8 cellular contexts compared by ENCODE assay signal in genomic region chr12:132887513-132888341, GRCh38. TPM values are rescaled to one million over a fixed set of nuclear protein-coding genes. Genes with fewer than 3 reads are reported as not detected.
DNase-seq lines count a peak whose midpoint lies in the region; ATAC-seq and TF ChIP-seq lines count a peak whose summit lies in the region.

TSS of gene CHFR (minus strand) at chr12:132887605. CDS start at chr12:132887328, 277 bp downstream.

- H4K20me1 ChIP-seq in OCI-LY1 (ENCODE audit: insufficient read depth, low read length), result no peaks in the 10 kb centered on the region

- H3K27me3 ChIP-seq in CD4-positive, alpha-beta memory T cell (ENCODE audit: insufficient read depth, low read length), result no peaks in the 10 kb centered on the region
- no peaks in the 10 kb centered on the region for H3K27me3 ChIP-seq in OCI-LY1 (ENCODE audit: insufficient read depth, low read length)

- peak within 1 kb of the TSS; percentile 80 to 95 for H3K4me3 ChIP-seq in CD4-positive, alpha-beta memory T cell (ENCODE audit: low read length in 2 of 2)
- H3K4me3 ChIP-seq in OCI-LY1 (ENCODE audit: low read depth, low read length, poor library complexity, severe bottlenecking) (peak within 1 kb of the TSS; percentile 99), epithelial cell of proximal tubule (ENCODE audit: low read depth, low read length) (peak within 1 kb of the TSS; percentile 90), mucosa of descending colon (peak within 1 kb of the TSS; percentile 57)

- peaks cover 10 to 31% of the 10 kb centered on the region in 2 donors for H3K36me3 Mint-ChIP-seq in CD4-positive, alpha-beta memory T cell
- H3K36me3 Mint-ChIP-seq in activated T-cell treated with anti-CD3 and anti-CD28 coated beads, Interleukin-2, amount 50 U/mL, for 24 hours (ENCODE audit: low read depth), result peaks cover 47% of the 10 kb centered on the region

- H3K4me3 Mint-ChIP-seq in CD4-positive, alpha-beta memory T cell, result peak within 1 kb of the TSS; percentile 95 to 99 (median 98)
- H3K4me3 Mint-ChIP-seq in activated T-cell treated with anti-CD3 and anti-CD28 coated beads, Interleukin-2, amount 50 U/mL, for 24 hours, result peak within 1 kb of the TSS; percentile 99

- no peaks in the 10 kb centered on the region for H3K9me2 ChIP-seq in OCI-LY1 (ENCODE audit: low read depth, low read length)

- peak; percentile 93 to 97 (median 96) for DNase-seq in CD4-positive, alpha-beta memory T cell
- DNase-seq in HS-5 (ENCODE audit: low read depth) (peak; percentile 78), epithelial cell of proximal tubule (ENCODE audit: low read depth) (peak; percentile 76), mucosa of descending colon (peak; percentile 97 to 99 (median 97))
- DNase-seq in activated T-cell treated with anti-CD3 and anti-CD28 coated beads, Interleukin-2, amount 50 U/mL, for 24 hours, result peak; percentile 94
- DNase-seq in stimulated activated CD8-positive, alpha-beta memory T cell treated with anti-CD3 and anti-CD28 coated beads, Interleukin-4, amount 100 ng/mL, for 1 hour (ENCODE audit: low read depth in 2 of 2, low spot score in 1 of 2), result peak; percentile 88

- no peak within 1 kb of the TSS for H2AFZ ChIP-seq in OCI-LY1 (ENCODE audit: low read length)

- CTCF ChIA-PET in CD4-positive, alpha-beta memory T cell (lab: Charles Lee; ENCODE audit: partially characterized antibody), result interaction anchor here (1.0 kb wide), 1 partner anchor 17 kb away, joined by 5 read pairs; no protein-coding TSS in a partner anchor

- H3K4me1 ChIP-seq in CD4-positive, alpha-beta memory T cell (ENCODE audit: insufficient read depth, low read length), result peaks cover 24% of the 10 kb centered on the region
- H3K4me1 ChIP-seq in OCI-LY1 (ENCODE audit: insufficient read depth, low read length, severe bottlenecking) (peaks cover 12% of the 10 kb centered on the region), mucosa of descending colon (ENCODE audit: low read depth) (no peaks in the 10 kb centered on the region)

- no peaks in the 10 kb centered on the region for H3F3A ChIP-seq in OCI-LY1 (ENCODE audit: insufficient read depth, low read length)

- peaks cover 0 to 2% (median 0%) of the 10 kb centered on the region in 8 donors for H3K9me3 Mint-ChIP-seq in CD4-positive, alpha-beta memory T cell
- H3K9me3 Mint-ChIP-seq in activated T-cell treated with anti-CD3 and anti-CD28 coated beads, Interleukin-2, amount 50 U/mL, for 24 hours, result peaks cover 3% of the 10 kb centered on the region

- POLR2A ChIA-PET in CD4-positive, alpha-beta memory T cell (lab: Charles Lee; ENCODE audit: partially characterized antibody), result interaction anchor here (0.6 to 2.5 kb wide), 15 partner anchors 14 to 243 kb away, joined by 3 to 16 read pairs (median 5); partner anchors contain the start of genes ANKLE2, GOLGA3, PGAM5 and ZNF10

- H3K9me3 ChIP-seq in CD4-positive, alpha-beta memory T cell (ENCODE audit: control insufficient read depth in 1 of 2, low read length in 2 of 2), result no peaks in the 10 kb centered on the region
- H3K9me3 ChIP-seq in OCI-LY1 (ENCODE audit: low read length) (peaks cover 20% of the 10 kb centered on the region), mucosa of descending colon (no peaks in the 10 kb centered on the region)

- ATAC-seq in GM19467 (IDR thresholded peaks at IDR 0.05; ENCODE audit: unreplicated experiment) (peak; percentile 99), mucosa of descending colon (peak; percentile 100)

- 0 out of 2 replicates have a peak, but pooled peaks cover 7% of the 10 kb centered on the region for H3K79me2 ChIP-seq in OCI-LY1 (ENCODE audit: insufficient read depth, low read length)

- H3K27me3 Mint-ChIP-seq in CD4-positive, alpha-beta memory T cell, result no peaks in the 10 kb centered on the region
- no peaks in the 10 kb centered on the region for H3K27me3 Mint-ChIP-seq in activated T-cell treated with anti-CD3 and anti-CD28 coated beads, Interleukin-2, amount 50 U/mL, for 24 hours

- no peaks in the 10 kb centered on the region for H3K36me3 ChIP-seq in CD4-positive, alpha-beta memory T cell (ENCODE audit: insufficient read depth, low read length)
- H3K36me3 ChIP-seq in OCI-LY1 (ENCODE audit: insufficient read depth, low read length) (peaks cover 33% of the 10 kb centered on the region), mucosa of descending colon (ENCODE audit: low read depth) (peaks cover 4% of the 10 kb centered on the region)

- peak within 1 kb of the TSS; percentile 81 for H3K9ac ChIP-seq in OCI-LY1 (ENCODE audit: low read length)

- intact Hi-C loops in CD4-positive, alpha-beta memory T cell (cut with micrococcal nuclease), result loop anchor here (1.0 to 10.0 kb wide), 10 partner anchors 17 to 294 kb away; partner anchors contain the start of genes PGAM5, POLE, PXMP2 and ZNF140
- intact Hi-C loops in mucosa of descending colon (cut with DNase I, micrococcal nuclease), result no loop called here

- H3K4me1 Mint-ChIP-seq in CD4-positive, alpha-beta memory T cell, result peaks cover 12 to 37% (median 25%) of the 10 kb centered on the region in 4 donors
- peaks cover 35% of the 10 kb centered on the region for H3K4me1 Mint-ChIP-seq in activated T-cell treated with anti-CD3 and anti-CD28 coated beads, Interleukin-2, amount 50 U/mL, for 24 hours (ENCODE audit: low read depth)

- peak within 1 kb of the TSS; percentile 99 to 100 (median 100) for H3K27ac Mint-ChIP-seq in CD4-positive, alpha-beta memory T cell
- peak within 1 kb of the TSS; percentile 100 for H3K27ac Mint-ChIP-seq in activated T-cell treated with anti-CD3 and anti-CD28 coated beads, Interleukin-2, amount 50 U/mL, for 24 hours

- peak within 1 kb of the TSS; percentile 97 for H3K27ac ChIP-seq in CD4-positive, alpha-beta memory T cell (ENCODE audit: low read depth, low read length)
- peak within 1 kb of the TSS; percentile 81 for H3K27ac ChIP-seq in OCI-LY1 (ENCODE audit: low read depth, low read length, poor library complexity, severe bottlenecking)

- peak within 1 kb of the TSS; percentile 85 for H3K4me2 ChIP-seq in OCI-LY1 (ENCODE audit: low read length)

- TF ChIP-seq CTCF in OCI-LY1 (IDR thresholded peaks at IDR 0.05; ENCODE audit: low read length) (no peak), epithelial cell of proximal tubule (conservative IDR thresholded peaks at IDR 0.05; ENCODE audit: low read depth, low read length) (no peak), mucosa of descending colon (IDR thresholded peaks at IDR 0.05) (no peak)

RNA-seq across cellular contexts. Expression of gene CHFR, which starts in this region (rescaled TPM):
- 10 to 100 TPM; 67.6 to 79.4 TPM for total RNA-seq in CD4-positive, alpha-beta memory T cell
- polyA plus RNA-seq in CD4-positive, alpha-beta memory T cell, result 10 to 100 TPM; 31.6 to 33.6 TPM
- total RNA-seq in epithelial cell of proximal tubule (26.2 and 35.7 TPM in 2 replicates), mucosa of descending colon (10 to 100 TPM; 50.6 to 65.9 (median 50.7) TPM)

Comparison
In these comparisons a context has a peak if more than half of its experiments do, and no peak if none do; other contexts are left out.
1. Peak in every context shown above with its lines: DNase-seq, ATAC-seq, H3K4me3 ChIP-seq and H3K27ac ChIP-seq.